In the genomic region with DNA sequence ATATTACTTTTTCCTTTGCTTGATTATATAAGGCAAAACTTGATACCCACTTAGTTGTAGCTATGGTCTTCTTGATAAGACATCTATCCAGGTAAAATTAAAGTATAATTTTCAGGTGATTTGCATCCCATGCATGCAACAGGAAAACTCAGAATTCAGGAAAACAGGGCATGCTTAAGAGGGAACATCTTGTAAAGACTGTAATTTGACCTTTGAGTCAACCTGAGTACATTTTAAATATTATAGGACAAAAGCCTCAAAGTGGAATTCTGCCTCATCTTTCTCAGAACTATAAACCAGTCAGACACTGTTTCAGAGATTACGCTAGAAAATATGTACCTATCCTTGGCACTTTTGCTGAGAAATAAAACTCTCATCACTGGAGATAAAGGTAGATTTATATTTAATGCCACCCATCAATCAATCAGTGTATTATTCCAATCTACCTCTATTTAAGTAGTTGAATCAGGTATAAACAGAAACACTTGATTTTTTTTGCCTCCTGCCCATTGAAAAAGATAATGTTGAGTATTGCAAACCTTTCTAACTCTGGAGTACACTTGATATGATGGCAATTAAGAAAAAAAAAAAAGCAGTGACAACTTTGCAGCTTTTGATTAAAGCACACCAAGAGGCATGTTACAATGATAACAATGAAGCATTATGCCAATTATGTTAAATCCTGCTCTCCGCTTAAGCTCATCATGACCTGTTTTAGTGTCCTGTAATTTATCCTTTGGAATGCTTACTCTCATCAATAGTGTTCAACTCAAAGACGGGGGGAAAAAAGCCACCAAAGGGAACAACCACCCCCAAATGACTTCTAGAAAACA, we compare ENCODE assay signal across 1 cellular context.
TF ChIP-seq lines count a peak whose summit lies in the region.

No MANE protein-coding gene starts in this region.

TF ChIP-seq in H1, 55 proteins besides CTCF, POLR2A, EP300 and RAD21:
- TF ChIP-seq CHD7 (IDR thresholded peaks at IDR 0.05; ENCODE audit: insufficient replicate concordance, low read length) (peak; percentile 21), FOSL1 (IDR thresholded peaks at IDR 0.05; ENCODE audit: insufficient read depth, low read depth, low read length) (no peak), PHF8 (conservative IDR thresholded peaks at IDR 0.05; ENCODE audit: low read depth, low read length) (no peak)
TF ChIP-seq in H1: peak in this region for 1.
